8 cellular contexts compared by ENCODE assay signal in genomic region chr15:72319985-72320671, GRCh38. TPM values are rescaled to one million over a fixed set of nuclear protein-coding genes. Genes with fewer than 3 reads are reported as not detected.
DNase-seq lines count a peak whose midpoint lies in the region; ATAC-seq and TF ChIP-seq lines count a peak whose summit lies in the region.

Gene CELF6 (minus strand): TSS chr15:72320157. CDS start chr15:72319874, 283 bp downstream.

- no peaks in the 10 kb centered on the region for H3K9me3 ChIP-seq in Karpas-422 (ENCODE audit: low read length)

- no peaks in the 10 kb centered on the region for H3K36me3 ChIP-seq in Karpas-422 (ENCODE audit: insufficient read depth, low read length)

- H3K27ac ChIP-seq in Karpas-422 (ENCODE audit: low read length): no peak within 1 kb of the TSS

- H2AFZ ChIP-seq in Karpas-422 (ENCODE audit: low read length): peak within 1 kb of the TSS; percentile 56; the same call in 1 of the 2 replicates

- H3K4me1 ChIP-seq in Karpas-422 (ENCODE audit: low read length): peaks cover 10% of the 10 kb centered on the region

- no peaks in the 10 kb centered on the region for H3K27me3 ChIP-seq in Karpas-422 (ENCODE audit: low read length)

- peak within 1 kb of the TSS; percentile 87 for H3K27ac Mint-ChIP-seq in neural crest cell (ENCODE audit: unreplicated experiment)
- H3K27ac Mint-ChIP-seq in stimulated activated naive CD8-positive, alpha-beta T cell treated with anti-CD3 and anti-CD28 coated beads, Interleukin-15, Interleukin-2, amounts not matched to agents 100 ng/mL and 50 ng/mL, for 24 hours: peak within 1 kb of the TSS; percentile 45

- H3K79me2 ChIP-seq in Karpas-422 (ENCODE audit: low read length): no peaks in the 10 kb centered on the region

- H3K4me3 ChIP-seq in AG10803 (ENCODE audit: low read length): peak within 1 kb of the TSS; percentile 65
- H3K4me3 ChIP-seq in Karpas-422 (ENCODE audit: low read length): peak within 1 kb of the TSS; percentile 63
- peak within 1 kb of the TSS; percentile 58 for H3K4me3 ChIP-seq in fibroblast of villous mesenchyme (ENCODE audit: low read depth, low read length)

- H3K9me2 ChIP-seq in Karpas-422 (replicated peaks; ENCODE audit: insufficient read depth, low read length): no peaks in the 10 kb centered on the region

- peaks cover 5% of the 10 kb centered on the region for H3K9me3 Mint-ChIP-seq in neural crest cell
- peaks cover 6% of the 10 kb centered on the region for H3K9me3 Mint-ChIP-seq in stimulated activated naive CD8-positive, alpha-beta T cell treated with anti-CD3 and anti-CD28 coated beads, Interleukin-15, Interleukin-2, amounts not matched to agents 100 ng/mL and 50 ng/mL, for 24 hours

- peaks cover 44% of the 10 kb centered on the region for H3K27me3 Mint-ChIP-seq in neural crest cell (ENCODE audit: low read depth)
- H3K27me3 Mint-ChIP-seq in stimulated activated naive CD8-positive, alpha-beta T cell treated with anti-CD3 and anti-CD28 coated beads, Interleukin-15, Interleukin-2, amounts not matched to agents 100 ng/mL and 50 ng/mL, for 24 hours: peaks cover 16% of the 10 kb centered on the region

- H3K4me1 Mint-ChIP-seq in neural crest cell: peaks cover 19% of the 10 kb centered on the region
- H3K4me1 Mint-ChIP-seq in stimulated activated naive CD8-positive, alpha-beta T cell treated with anti-CD3 and anti-CD28 coated beads, Interleukin-15, Interleukin-2, amounts not matched to agents 100 ng/mL and 50 ng/mL, for 24 hours (ENCODE audit: low read depth): peaks cover 24% of the 10 kb centered on the region

- peak; percentile 76 for ATAC-seq in GM19438 (IDR thresholded peaks at IDR 0.05; ENCODE audit: low read depth, unreplicated experiment)

- H3K36me3 Mint-ChIP-seq in neural crest cell (ENCODE audit: low read depth): peaks cover 8% of the 10 kb centered on the region
- H3K36me3 Mint-ChIP-seq in stimulated activated naive CD8-positive, alpha-beta T cell treated with anti-CD3 and anti-CD28 coated beads, Interleukin-15, Interleukin-2, amounts not matched to agents 100 ng/mL and 50 ng/mL, for 24 hours (ENCODE audit: low read depth): peaks cover 21% of the 10 kb centered on the region

- H4K20me1 ChIP-seq in Karpas-422 (ENCODE audit: insufficient read depth, low read depth, low read length): no peaks in the 10 kb centered on the region; the same call in 1 of the 2 replicates

- peak within 1 kb of the TSS; percentile 88 for H3K4me2 ChIP-seq in Karpas-422 (ENCODE audit: low read depth, low read length, poor library complexity, severe bottlenecking)

- peak within 1 kb of the TSS; percentile 56 for H3K9ac ChIP-seq in Karpas-422 (ENCODE audit: low read length)

- TF ChIP-seq CTCF in AG10803 (conservative IDR thresholded peaks at IDR 0.05; ENCODE audit: low read length) (no peak), fibroblast of villous mesenchyme (IDR thresholded peaks at IDR 0.05; ENCODE audit: insufficient read depth, low read depth, low read length) (no peak), neural crest cell (conservative IDR thresholded peaks at IDR 0.05) (no peak)

- peak within 1 kb of the TSS; percentile 85 for H3K4me3 Mint-ChIP-seq in neural crest cell
- peak within 1 kb of the TSS; percentile 84 for H3K4me3 Mint-ChIP-seq in stimulated activated naive CD8-positive, alpha-beta T cell treated with anti-CD3 and anti-CD28 coated beads, Interleukin-15, Interleukin-2, amounts not matched to agents 100 ng/mL and 50 ng/mL, for 24 hours

- DNase-seq in AG10803 (ENCODE audit: low read depth) (peak; percentile 60), Karpas-422 (peak; percentile 92), SHP77 treated with DMSO at 0.1 percent for 48 hours (lab: John Stamatoyannopoulos, UW) (peak; percentile 68), activated gamma-delta T cell treated with Interleukin-2 at 50 U/mL for 16 hours (peak; percentile 60), fibroblast of villous mesenchyme (ENCODE audit: low read depth) (peak; percentile 90), neural crest cell (ENCODE audit: low read depth, low spot score) (peak; percentile 86)

RNA-seq across cellular contexts. Expression of gene CELF6, which starts in this region (rescaled TPM):
- 4.4 and 4.6 TPM in 2 replicates for total RNA-seq in Karpas-422 (2014; rRNA removed; shearing (Covaris generic); ENCODE audit: low replicate concordance)
- 0.32 TPM in 1 of 2 replicates, not detected in the other for total RNA-seq in fibroblast of villous mesenchyme
- 1.1 and 1.3 TPM in 2 replicates for total RNA-seq in neural crest cell

Comparison
In these comparisons a context has a peak if more than half of its experiments do, and no peak if none do; other contexts are left out.
1. Peak in DNase-seq and H3K4me3 ChIP-seq in fibroblast of villous mesenchyme; RNA of the gene not detected or under 1 TPM.